ENCODE assay signal across 8 cellular contexts in genomic region chr3:154121236-154122095, GRCh38. TPM values are rescaled to one million over a fixed set of nuclear protein-coding genes. Genes with fewer than 3 reads are reported as not detected.
A peak's percentile ranks its signal among the peaks of the same experiment; 100 is the strongest.
DNase-seq lines count a peak whose midpoint lies in the region; ATAC-seq and TF ChIP-seq lines count a peak whose summit lies in the region.

Gene ARHGEF26 (plus strand): TSS chr3:154121390. CDS start chr3:154121993, 603 bp downstream.

- ATAC-seq in GM21723 (IDR thresholded peaks at IDR 0.05; ENCODE audit: unreplicated experiment), result peak; percentile 74
- ATAC-seq in T-cell (replicated peaks in 1 of 4), result peak; percentile 84 to 89 (median 86)

- peak; percentile 94 for DNase-seq in D341Med (ENCODE audit: low spot score)
- DNase-seq in LNCaP clone FGC (ENCODE audit: low read depth), result peak; percentile 50
- DNase-seq in T-cell, result peak; percentile 8 to 68 (median 54)
- peak; percentile 74 for DNase-seq in amniotic epithelial cell (ENCODE audit: low read depth)
- DNase-seq in right atrium auricular region (ENCODE audit: low spot score), result peak; percentile 85
- peak; percentile 74 for DNase-seq in putamen (ENCODE audit: low spot score)

- no peak for TF ChIP-seq CTCF in LNCaP clone FGC (IDR thresholded peaks at IDR 0.05; ENCODE audit: control insufficient read depth, extremely low read depth, insufficient read depth)
- TF ChIP-seq CTCF in right atrium auricular region (IDR thresholded peaks at IDR 0.05), result no peak

- peaks cover 57 to 61% of the 10 kb centered on the region in 2 donors for H3K27me3 Mint-ChIP-seq in T-cell

- H3K36me3 ChIP-seq in right atrium auricular region (no peaks in the 10 kb centered on the region), urinary bladder (ENCODE audit: insufficient read depth) (no peaks in the 10 kb centered on the region)

- peak within 1 kb of the TSS; percentile 72 to 78 (median 74) for H3K4me3 Mint-ChIP-seq in T-cell

- H3K27me3 ChIP-seq in right atrium auricular region, result no peaks in the 10 kb centered on the region

- H3K4me1 ChIP-seq in right atrium auricular region, result peaks cover 0 to 8% of the 10 kb centered on the region in 2 donors
- H3K4me1 ChIP-seq in urinary bladder (ENCODE audit: insufficient read depth), result no peaks in the 10 kb centered on the region

- H3K4me3 ChIP-seq in LNCaP clone FGC (ENCODE audit: low read depth, low read length), result peak within 1 kb of the TSS; percentile 90
- H3K4me3 ChIP-seq in right atrium auricular region, result peak within 1 kb of the TSS; percentile 73 to 81
- H3K4me3 ChIP-seq in urinary bladder (ENCODE audit: low read depth, low read length), result peak within 1 kb of the TSS; percentile 72

- under 1% methylated on average over 82 of the region's 82 CpGs for WGBS in urinary bladder

- CTCF ChIA-PET in T-cell (lab: Charles Lee), result interaction anchor here (0.6 kb wide), 2 partner anchors 9 to 1718 kb away, joined by 3 to 4 read pairs; no protein-coding TSS in a partner anchor

- H3K27ac ChIP-seq in right atrium auricular region, result peak within 1 kb of the TSS; percentile 78
- H3K27ac ChIP-seq in urinary bladder (ENCODE audit: low read depth), result no peak within 1 kb of the TSS

- H3K9me3 Mint-ChIP-seq in T-cell, result no peaks in the 10 kb centered on the region

- no peaks in the 10 kb centered on the region for H3K36me3 Mint-ChIP-seq in T-cell

- H3K4me1 Mint-ChIP-seq in T-cell, result peaks cover 18 to 25% (median 18%) of the 10 kb centered on the region in 3 donors

- POLR2A ChIA-PET in T-cell (lab: Charles Lee), result interaction anchor here in 1 of 2 donors (0.6 kb wide), 2 partner anchors 950 to 1910 kb away, joined by 3 to 4 read pairs; no protein-coding TSS in a partner anchor

- peak within 1 kb of the TSS in 1 of 2 donors; percentile 15 for H3K27ac Mint-ChIP-seq in T-cell

- no peaks in the 10 kb centered on the region for H3K9me3 ChIP-seq in right atrium auricular region

RNA-seq across cellular contexts. Expression of gene ARHGEF26, which starts in this region (rescaled TPM):
- total RNA-seq in T-cell (under 1 TPM; 0.12 to 0.29 (median 0.23) TPM), right atrium auricular region (1 to 10 TPM; 6.9 to 8.1 TPM), urinary bladder (18.2 TPM)
- 21.3 TPM for polyA plus RNA-seq in urinary bladder

Comparison
In these comparisons a context has a peak if more than half of its experiments do, and no peak if none do; other contexts are left out.
1. RNA of gene ARHGEF26 (total RNA-seq): 18.2 TPM in urinary bladder (single experiment) and 6.9 to 8.1 TPM in right atrium auricular region; 0.12 to 0.29 TPM in T-cell; every median in the first group is over 4 times any median in the second.
2. Peak in DNase-seq and ATAC-seq in T-cell; RNA of the gene not detected or under 1 TPM.
3. Peak in every context shown above with its lines, with median percentiles within 50 percentile points of each other: DNase-seq and H3K4me3 ChIP-seq.